9 cellular contexts compared by ENCODE assay signal in the genomic region with DNA sequence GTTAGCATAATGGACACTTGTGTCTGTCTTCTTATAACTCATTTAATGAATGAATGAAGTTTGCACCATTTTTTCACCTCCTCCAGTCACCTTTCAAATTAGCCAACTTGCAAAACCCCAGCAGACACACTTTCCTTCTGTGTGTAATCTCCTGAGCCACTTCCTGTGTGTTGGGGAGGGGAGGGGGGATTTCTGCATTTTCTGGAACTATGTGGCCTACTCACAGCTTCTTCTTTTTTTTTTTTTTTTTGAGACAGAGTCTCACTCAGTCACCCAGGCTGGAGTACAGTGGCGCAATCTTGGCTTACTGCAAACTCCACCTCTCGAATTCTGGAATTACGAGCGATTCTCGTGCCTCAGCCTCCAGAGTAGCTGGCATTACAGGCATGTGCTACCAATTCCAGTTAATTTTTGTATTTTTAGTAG.
DNase-seq lines count a peak whose midpoint lies in the region; ATAC-seq and FAIRE-seq lines count a peak whose summit lies in the region.
"Had no signal": no experiment of that assay in that cellular context is flagged by ENCODE, and none has a peak within 500 bp of the region (broad histone marks: within the 10 kb centered on the region; RNA-seq: fewer than 3 reads in every experiment).

No MANE protein-coding gene starts in this region.

- peak; percentile 70 for FAIRE-seq in GM18507 (lab: Jason Lieb, UNC)
- no peak for FAIRE-seq in RCC 7860 (lab: Jason Lieb, UNC)

- H3K4me1 Mint-ChIP-seq in effector memory CD8-positive, alpha-beta T cell (ENCODE audit: low read depth in 2 of 2) = peaks cover 0 to 10% of the 10 kb centered on the region in 2 donors

- peak; percentile 46 for ATAC-seq in effector memory CD8-positive, alpha-beta T cell (replicated peaks)
- ATAC-seq in HG03135 (IDR thresholded peaks at IDR 0.05; ENCODE audit: unreplicated experiment) (no peak), GM18909 (IDR thresholded peaks at IDR 0.05; ENCODE audit: poor library complexity, unreplicated experiment) (no peak), HG03521 (IDR thresholded peaks at IDR 0.05; ENCODE audit: unreplicated experiment) (no peak)

- no peaks in the 10 kb centered on the region for H3K36me3 Mint-ChIP-seq in effector memory CD8-positive, alpha-beta T cell (ENCODE audit: insufficient read depth)

- H3K27me3 Mint-ChIP-seq in effector memory CD8-positive, alpha-beta T cell = peaks cover 26 to 55% of the 10 kb centered on the region in 2 donors

- H3K27ac Mint-ChIP-seq in effector memory CD8-positive, alpha-beta T cell = no peak overlapping the region

- no peaks in the 10 kb centered on the region for H3K9me3 Mint-ChIP-seq in effector memory CD8-positive, alpha-beta T cell

- DNase-seq in GM18507 (ENCODE audit: extremely low spot score, insufficient read length, low read depth) (peak; percentile 23), RCC 7860 (ENCODE audit: low spot score) (peak; percentile 39), NCI-H1436 (lab: John Stamatoyannopoulos, UW) (no peak)
- DNase-seq in effector memory CD8-positive, alpha-beta T cell = no peak
- DNase-seq in stimulated activated CD4-positive, alpha-beta T cell treated with anti-CD3 and anti-CD28 coated beads, Interleukin-12 subunit alpha, Interleukin-12 subunit beta, amount 100 ng/mL, for 48 hours (ENCODE audit: low read depth in 2 of 3, low spot score in 1 of 3) = peak in 2 of 3 donors; percentile 30 to 34
- DNase-seq: NCI-H146 had no signal

- no peak overlapping the region for H3K4me3 Mint-ChIP-seq in effector memory CD8-positive, alpha-beta T cell

Comparison
In these comparisons a context has a peak if more than half of its experiments do, and no peak if none do; other contexts are left out.
1. DNase-seq: peak in GM18507 (single experiment), RCC 7860 (single experiment) and stimulated activated CD4-positive, alpha-beta T cell treated with anti-CD3 and anti-CD28 coated beads, Interleukin-12 subunit alpha, Interleukin-12 subunit beta, amount 100 ng/mL, for 48 hours (2 of 3); none in effector memory CD8-positive, alpha-beta T cell (0 of 3) and NCI-H1436 (single experiment).